ENCODE assay signal across 18 cellular contexts in the genomic region with DNA sequence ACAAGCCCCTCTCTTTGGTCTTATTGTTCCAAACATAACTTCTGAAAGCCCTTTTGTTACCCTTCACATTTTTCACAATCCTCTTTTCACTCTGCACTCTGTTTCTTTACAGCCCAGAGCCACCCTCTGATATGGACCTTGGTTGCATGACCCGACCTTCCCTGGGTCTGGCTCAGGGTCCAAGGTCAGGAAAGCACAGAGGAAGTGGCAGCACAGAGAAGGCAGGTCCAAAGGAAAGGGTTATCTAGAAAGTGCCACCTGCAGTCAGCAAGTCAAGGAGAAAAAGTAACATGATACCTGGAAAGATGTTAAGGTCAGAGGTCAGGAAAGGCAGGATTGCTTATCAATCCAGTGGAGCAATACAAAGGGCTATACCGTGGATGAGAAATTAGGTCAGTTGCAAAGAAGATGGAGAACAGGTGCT. TPM values are rescaled to one million over a fixed set of nuclear protein-coding genes. Genes with fewer than 3 reads are reported as not detected.
DNase-seq lines count a peak whose midpoint lies in the region; ATAC-seq, FAIRE-seq and TF ChIP-seq lines count a peak whose summit lies in the region.
"Had no signal": no experiment of that assay in that cellular context is flagged by ENCODE, and none has a peak within 500 bp of the region (broad histone marks: within the 10 kb centered on the region; RNA-seq: fewer than 3 reads in every experiment).

No MANE protein-coding gene starts in this region.

- H3K4me2 ChIP-seq in endothelial cell of umbilical vein (ENCODE audit: insufficient read depth, low read length) (no peak overlapping the region), osteoblast (ENCODE audit: insufficient read depth, low read length) (peak overlapping the region; percentile 84)

- H3K27me3 ChIP-seq in ACC112 (ENCODE audit: insufficient read depth, low read length) = no peaks in the 10 kb centered on the region
- H3K27me3 ChIP-seq in endothelial cell of umbilical vein (ENCODE audit: control insufficient read depth in 2 of 2, insufficient read depth in 2 of 2, low read length in 2 of 2) = no peaks in the 10 kb centered on the region
- no peaks in the 10 kb centered on the region for H3K27me3 ChIP-seq in osteoblast (ENCODE audit: insufficient read depth, low read length)
- H3K27me3 ChIP-seq: esophagus squamous epithelium, left lung, upper lobe of left lung had no signal

- peaks cover 8% of the 10 kb centered on the region for H3K36me3 Mint-ChIP-seq in glutamatergic neuron (ENCODE audit: unreplicated experiment)
- H3K36me3 Mint-ChIP-seq: CD8-positive, alpha-beta memory T cell; natural killer cell had no signal

- no peak for DNase-seq in RWPE1 (ENCODE audit: low spot score)
- no peak for DNase-seq in endothelial cell of umbilical vein (ENCODE audit: low read depth, low spot score)
- no peak for DNase-seq in osteoblast (ENCODE audit: insufficient read length, low spot score, missing footprints)
- no peak for DNase-seq in glutamatergic neuron
- DNase-seq in stimulated activated CD4-positive, alpha-beta T cell treated with anti-CD3 and anti-CD28 coated beads, Interleukin-4, amount 100 ng/mL, for 4 hours = no peak
- DNase-seq in SW 1271 (lab: John Stamatoyannopoulos, UW) = no peak
- DNase-seq: amygdala; CD8-positive, alpha-beta memory T cell; cortex of kidney; esophagus squamous epithelium; left lung; natural killer cell; NCI-H1092; NCI-H774; upper lobe of left lung had no signal

- no peaks in the 10 kb centered on the region for H3K27me3 Mint-ChIP-seq in glutamatergic neuron (ENCODE audit: unreplicated experiment)

- H3K9ac ChIP-seq in endothelial cell of umbilical vein (replicated peaks; ENCODE audit: extremely low read depth, insufficient read depth, low read length) = no peak overlapping the region

- POLR2A ChIA-PET in RWPE1 (lab: Yijun Ruan, JAX; ENCODE audit: low non-redundant PET) = interaction anchor here (0.6 kb wide), 1 partner anchor 142 kb away, joined by 4 read pairs; no protein-coding TSS in a partner anchor
- POLR2A ChIA-PET in endothelial cell of umbilical vein (lab: Charles Lee) = no interaction called here

- no peaks in the 10 kb centered on the region for H3K9me3 Mint-ChIP-seq in glutamatergic neuron (ENCODE audit: unreplicated experiment)
- H3K9me3 Mint-ChIP-seq: CD8-positive, alpha-beta memory T cell; natural killer cell had no signal

- peaks cover 25% of the 10 kb centered on the region for H3K4me1 Mint-ChIP-seq in glutamatergic neuron (ENCODE audit: low read depth, unreplicated experiment)
- H3K4me1 Mint-ChIP-seq: CD8-positive, alpha-beta memory T cell; natural killer cell had no signal

- H3K36me3 ChIP-seq in ACC112 (ENCODE audit: insufficient read depth, low read length) (peaks cover 29% of the 10 kb centered on the region), endothelial cell of umbilical vein (ENCODE audit: control insufficient read depth in 2 of 2, extremely low read depth in 1 of 2, insufficient read depth in 2 of 2, low read length in 2 of 2) (peaks cover 2% of the 10 kb centered on the region in 2 experiments), osteoblast (ENCODE audit: insufficient read depth, low read length) (peaks cover 34% of the 10 kb centered on the region)
- H3K36me3 ChIP-seq: left lung had no signal

- intact Hi-C loops in endothelial cell of umbilical vein (cut with micrococcal nuclease) = no loop called here

- CTCF ChIA-PET in RWPE1 (lab: Yijun Ruan, JAX) (interaction anchor here (0.6 kb wide), 1 partner anchor 111 kb away, joined by 3 read pairs; no protein-coding TSS in a partner anchor), endothelial cell of umbilical vein (lab: Charles Lee) (interaction anchor here (0.8 to 3.5 kb wide), 9 partner anchors 9 to 382 kb away, joined by 3 to 16 read pairs (median 6); a partner anchor contains a TSS)

- H3K9me3 ChIP-seq in endothelial cell of umbilical vein (replicated peaks; ENCODE audit: control insufficient read depth, insufficient read depth, low read length) (no peaks in the 10 kb centered on the region), osteoblast (ENCODE audit: low read depth, low read length) (no peaks in the 10 kb centered on the region)
- H3K9me3 ChIP-seq: esophagus squamous epithelium, left lung, upper lobe of left lung had no signal

- BruUV-seq in endothelial cell of umbilical vein (replicated peaks; lab: Mats Ljungman, UMichigan) = no TSS peak

- no peak for TF ChIP-seq CTCF in RWPE1 (conservative IDR thresholded peaks at IDR 0.05; ENCODE audit: low read depth)
- TF ChIP-seq CTCF in endothelial cell of umbilical vein (IDR thresholded peaks at IDR 0.05; ENCODE audit: extremely low read depth in 1 of 2, insufficient read depth in 1 of 2, low read depth in 1 of 2, low read length in 2 of 2) = no peak
- no peak for TF ChIP-seq CTCF in osteoblast (IDR thresholded peaks at IDR 0.05; ENCODE audit: extremely low read depth, low read depth, low read length)
- TF ChIP-seq CTCF in glutamatergic neuron (IDR thresholded peaks at IDR 0.05; ENCODE audit: partially characterized antibody, unreplicated experiment) = no peak

- TF ChIP-seq POLR2A in endothelial cell of umbilical vein (IDR thresholded peaks at IDR 0.05; ENCODE audit: low read depth, low read length) = no peak

- dilution Hi-C loops in endothelial cell of umbilical vein (cut with MboI; ENCODE audit: extremely low pct_ligation_motif_present, low sequenced_read_pairs) = loop anchor here (25.0 kb wide), 1 partner anchor 149 kb away; no protein-coding TSS in a partner anchor

- no peak overlapping the region for H2AFZ ChIP-seq in ACC112 (ENCODE audit: low read length, unreplicated experiment)
- no peak overlapping the region for H2AFZ ChIP-seq in endothelial cell of umbilical vein (ENCODE audit: low read depth, low read length)
- H2AFZ ChIP-seq in osteoblast (ENCODE audit: low read length) = no peak overlapping the region

- no peaks in the 10 kb centered on the region for H3K9me1 ChIP-seq in endothelial cell of umbilical vein (replicated peaks; ENCODE audit: control insufficient read depth, extremely low read depth, insufficient read depth, low read length)

- H3K4me3 ChIP-seq in ACC112 (ENCODE audit: low read depth, low read length) (peak overlapping the region; percentile 20; the same call in 1 of the 2 replicates), endothelial cell of umbilical vein (replicated peaks in 1 of 3; ENCODE audit: insufficient read depth in 1 of 3, low read depth in 1 of 3, low read length in 3 of 3) (no peak overlapping the region), osteoblast (ENCODE audit: insufficient read depth, low read length) (no peak overlapping the region)
- H3K4me3 ChIP-seq: esophagus squamous epithelium, left lung, upper lobe of left lung had no signal

- H3K27ac ChIP-seq in ACC112 (ENCODE audit: low read depth, low read length) (peak overlapping the region; percentile 96), RWPE1 (peak overlapping the region; percentile 56), endothelial cell of umbilical vein (ENCODE audit: insufficient read depth, low read depth, low read length) (peak overlapping the region; percentile 92), osteoblast (ENCODE audit: low read depth, low read length) (peak overlapping the region; percentile 92)

- H3K27ac Mint-ChIP-seq in glutamatergic neuron (ENCODE audit: unreplicated experiment) = no peak overlapping the region
- H3K27ac Mint-ChIP-seq: natural killer cell had no signal

- FAIRE-seq in endothelial cell of umbilical vein (lab: Jason Lieb, UNC) = no peak

- H3K4me1 ChIP-seq in ACC112 (ENCODE audit: control insufficient read depth, insufficient read depth, low read length, unreplicated experiment) = peaks cover 83% of the 10 kb centered on the region
- peaks cover 63% of the 10 kb centered on the region for H3K4me1 ChIP-seq in endothelial cell of umbilical vein (ENCODE audit: control insufficient read depth, extremely low read depth, insufficient read depth, low read length)
- peaks cover 61% of the 10 kb centered on the region for H3K4me1 ChIP-seq in osteoblast (ENCODE audit: insufficient read depth, low read length)

- H3K4me3 Mint-ChIP-seq in glutamatergic neuron (ENCODE audit: unreplicated experiment) = no peak overlapping the region
- H3K4me3 Mint-ChIP-seq: CD8-positive, alpha-beta memory T cell; natural killer cell had no signal

- H4K20me1 ChIP-seq in endothelial cell of umbilical vein (replicated peaks; ENCODE audit: control insufficient read depth, extremely low read depth, insufficient read depth, low read length) = no peaks in the 10 kb centered on the region
- H4K20me1 ChIP-seq in osteoblast (ENCODE audit: insufficient read depth, low read length) = peaks cover 25% of the 10 kb centered on the region

- no peak for ATAC-seq in HG02571 (IDR thresholded peaks at IDR 0.05; ENCODE audit: unreplicated experiment)
- ATAC-seq: activated CD4-positive, CD25-positive, alpha-beta regulatory T cell treated with anti-CD3 and anti-CD28 coated beads, Interleukin-2, amount 50 U/mL, for 24 hours; left lung; natural killer cell had no signal

- H3K79me2 ChIP-seq in ACC112 (ENCODE audit: control insufficient read depth, insufficient read depth, low read length, unreplicated experiment) (peaks cover 83% of the 10 kb centered on the region), endothelial cell of umbilical vein (ENCODE audit: control insufficient read depth, insufficient read depth, low read length) (peaks cover 86% of the 10 kb centered on the region), osteoblast (ENCODE audit: insufficient read depth, low read length) (peaks cover 74% of the 10 kb centered on the region)

TF ChIP-seq in endothelial cell of umbilical vein, 7 proteins besides CTCF, POLR2A, EP300 and RAD21 (continues in another document):
- no peak for TF ChIP-seq EZH2 (IDR thresholded peaks at IDR 0.05; ENCODE audit: borderline replicate concordance, low read depth, low read length, severe bottlenecking)
- TF ChIP-seq, protein P1, sequence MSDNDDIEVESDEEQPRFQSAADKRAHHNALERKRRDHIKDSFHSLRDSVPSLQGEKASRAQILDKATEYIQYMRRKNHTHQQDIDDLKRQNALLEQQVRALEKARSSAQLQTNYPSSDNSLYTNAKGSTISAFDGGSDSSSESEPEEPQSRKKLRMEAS (IDR thresholded peaks at IDR 0.05; ENCODE audit: insufficient read depth, insufficient read length) = no peak
- no peak for TF ChIP-seq GATA2 (IDR thresholded peaks at IDR 0.05; ENCODE audit: insufficient read depth, insufficient read length, low read depth, low read length)
- TF ChIP-seq JUN (IDR thresholded peaks at IDR 0.05; ENCODE audit: borderline replicate concordance, insufficient read depth, insufficient read length, low read depth) = no peak

RNA-seq across cellular contexts. Expression of a gene that starts 18.4 kb away (rescaled TPM):
- total RNA-seq in endothelial cell of umbilical vein (31.2 and 32.9 TPM in 2 replicates), osteoblast (34.0 and 37.1 TPM in 2 replicates), glutamatergic neuron (ENCODE audit: unreplicated experiment) (12.8 TPM)
- polyA plus RNA-seq in endothelial cell of umbilical vein = 15.6 and 17.5 TPM in 2 replicates
- 25.3 and 26.5 TPM in 2 replicates for polyA plus RNA-seq in endothelial cell of umbilical vein (2011; cell fraction: cytosol; rRNA removed)
- polyA plus RNA-seq in endothelial cell of umbilical vein (2011; cell fraction: nucleus; rRNA removed) = 36.3 and 37.1 TPM in 2 replicates
- 32.6 and 38.1 TPM in 2 replicates for polyA plus RNA-seq in endothelial cell of umbilical vein (2012)
- polyA minus RNA-seq in endothelial cell of umbilical vein = 18.1 and 19.7 TPM in 2 replicates
- 69.6 TPM for polyA minus RNA-seq in endothelial cell of umbilical vein (2011; cell fraction: cytosol; rRNA and poly(A)+ RNA removed)
- polyA minus RNA-seq in endothelial cell of umbilical vein (2011; cell fraction: nucleus; rRNA and poly(A)+ RNA removed) = 30.1 and 38.1 TPM in 2 replicates
